In genomic region chr10:102384053-102384452, GRCh38 we compare ENCODE assay signal across 1 cellular context.
TF ChIP-seq lines count a peak whose summit lies in the region.

No MANE protein-coding gene starts in this region.

TF ChIP-seq in H1, 55 proteins besides CTCF, POLR2A, EP300 and RAD21:
- no peak for TF ChIP-seq CTBP2 (IDR thresholded peaks at IDR 0.05; ENCODE audit: borderline replicate concordance, insufficient read depth, insufficient read length, low read length)
